25 cellular contexts compared by ENCODE assay signal in genomic region chr5:93048858-93049257, GRCh38.
"Had no signal": no experiment of that assay in that cellular context is flagged by ENCODE, and none has a peak within 500 bp of the region (broad histone marks: within the 10 kb centered on the region; RNA-seq: fewer than 3 reads in every experiment).

No MANE protein-coding gene starts in this region.

- DNase-seq: colonic mucosa; cortex of kidney; effector CD8-positive, alpha-beta T cell; effector memory CD8-positive, alpha-beta T cell; endodermal cell; erythroblast; esophagus squamous epithelium; foreskin fibroblast; gastrocnemius medialis; glutamatergic neuron; head of caudate nucleus; heart right ventricle; hippocampal formation; left cardiac atrium; left lung; left ventricle myocardium superior; lower lobe of right lung; mesenchymal stem cell; mucosa of descending colon; naive B cell had no signal

- H3K9me3 ChIP-seq: colonic mucosa, esophagus squamous epithelium, gastrocnemius medialis, heart right ventricle, left lung, lower lobe of right lung, mucosa of descending colon had no signal

- H3K4me3 ChIP-seq: colonic mucosa, esophagus squamous epithelium, gastrocnemius medialis, heart right ventricle, left lung, lower lobe of right lung, mucosa of descending colon had no signal

- ATAC-seq: effector memory CD8-positive, alpha-beta T cell; esophagus mucosa; gastrocnemius medialis; heart right ventricle; left cardiac atrium; left lung; left ventricle myocardium superior; lower lobe of right lung; mucosa of descending colon had no signal

- H3K27ac ChIP-seq: colonic mucosa, epithelial cell of prostate, esophagus squamous epithelium, gastrocnemius medialis, heart right ventricle, left lung, lower lobe of right lung had no signal

- H3K4me1 ChIP-seq: colonic mucosa, esophagus squamous epithelium, gastrocnemius medialis, heart right ventricle, left lung, lower lobe of right lung had no signal

- H3K36me3 ChIP-seq: colonic mucosa, esophagus squamous epithelium, gastrocnemius medialis, heart right ventricle, left lung, lower lobe of right lung had no signal

- H3K27me3 ChIP-seq: colonic mucosa, esophagus squamous epithelium, gastrocnemius medialis, heart right ventricle, left lung had no signal

- FAIRE-seq: endometrium, islet of Langerhans, keratinocyte had no signal
